ENCODE assay signal across 23 cellular contexts in the genomic region with DNA sequence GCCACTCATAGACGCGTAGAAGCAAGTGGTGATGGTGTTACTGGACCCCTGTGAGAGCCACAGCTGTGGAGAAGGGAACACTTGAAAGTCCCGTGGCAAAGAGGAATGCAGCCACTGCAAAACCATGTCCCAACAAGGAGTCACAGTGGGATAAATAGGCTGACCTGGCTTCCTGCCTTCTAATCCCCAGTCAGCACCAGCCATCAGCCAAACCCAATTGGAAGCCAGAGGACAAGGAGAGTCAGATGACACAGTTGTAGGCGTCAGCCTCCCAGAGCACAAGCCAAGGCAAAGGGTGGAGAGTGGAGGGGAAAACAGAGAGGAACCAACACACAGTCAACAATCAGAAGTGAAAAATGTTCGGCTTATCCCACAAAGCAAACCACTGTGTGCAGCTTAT.
"Had no signal": no experiment of that assay in that cellular context is flagged by ENCODE, and none has a peak within 500 bp of the region (broad histone marks: within the 10 kb centered on the region; RNA-seq: fewer than 3 reads in every experiment).

No MANE protein-coding gene starts in this region.

- H3K4me3 ChIP-seq: colonic mucosa, esophagus squamous epithelium, lower lobe of right lung, pancreas, psoas muscle, right atrium auricular region, stomach, uterus had no signal

- H3K36me3 ChIP-seq: colonic mucosa, esophagus squamous epithelium, lower lobe of right lung, neutrophil, pancreas, right atrium auricular region, stomach, uterus, WERI-Rb-1 had no signal

- H3K27ac ChIP-seq: colonic mucosa, esophagus squamous epithelium, lower lobe of right lung, neutrophil, pancreas, psoas muscle, right atrium auricular region, stomach, testis, uterus, WERI-Rb-1 had no signal

- H3K27me3 ChIP-seq: colonic mucosa, neutrophil, pancreas, right atrium auricular region, stomach, testis, uterus had no signal

- DNase-seq: activated CD4-positive, alpha-beta T cell treated with anti-CD3 and anti-CD28 coated beads, Interleukin-2, amount 50 U/mL, for 4 hours; activated CD4-positive, CD25-positive, alpha-beta regulatory T cell treated with anti-CD3 and anti-CD28 coated beads, Interleukin-2, amount 50 U/mL, for 72 hours; activated CD8-positive, alpha-beta memory T cell treated with anti-CD3 and anti-CD28 coated beads for 24 hours; activated CD8-positive, alpha-beta memory T cell treated with anti-CD3 and anti-CD28 coated beads, Interleukin-2, amount 50 U/mL, for 4 hours; activated naive CD4-positive, alpha-beta T cell; activated T-cell treated with anti-CD3 and anti-CD28 coated beads, Interleukin-2, amount 50 U/mL, for 24 hours; colonic mucosa; esophagus squamous epithelium; foreskin fibroblast; kidney; lower lobe of right lung; pancreas; stimulated activated CD4-positive, alpha-beta T cell treated with anti-CD3 and anti-CD28 coated beads, Interleukin-2, amount 100 ng/mL, for 24 hours; stomach; T-cell; uterus; WERI-Rb-1 had no signal

- H3K9me3 ChIP-seq: colonic mucosa, esophagus squamous epithelium, lower lobe of right lung, neutrophil, pancreas, psoas muscle, right atrium auricular region, stomach, testis, uterus had no signal

- H3K4me1 ChIP-seq: colonic mucosa, pancreas, psoas muscle, uterus had no signal

- ATAC-seq: lower lobe of right lung; natural killer cell treated with Interleukin-12 subunit alpha and Interleukin-12 subunit beta and Interleukin-15 and Interleukin-18, amount 100 ng/mL, for 72 hours; pancreas; psoas muscle; stimulated activated effector memory CD8-positive, alpha-beta T cell treated with anti-CD3 and anti-CD28 coated beads, Interleukin-12 subunit alpha, Interleukin-12 subunit beta, amount 100 ng/mL, for 72 hours; T-cell had no signal
